Comparison of ENCODE assay signal across 8 cellular contexts in genomic region chr7:149715476-149715875, GRCh38. TPM values are rescaled to one million over a fixed set of nuclear protein-coding genes. Genes with fewer than 3 reads are reported as not detected.
DNase-seq lines count a peak whose midpoint lies in the region; ATAC-seq and TF ChIP-seq lines count a peak whose summit lies in the region.

No MANE protein-coding gene starts in this region.

- TSS peak; percentile 35 for BruUV-seq in PC-9 (replicated peaks; lab: Mats Ljungman, UMichigan)

- POLR2A ChIA-PET in PC-9 (lab: Charles Lee; ENCODE audit: unreplicated experiment), result interaction anchor here (0.6 kb wide), 1 partner anchor 1655 kb away, joined by 6 read pairs; no protein-coding TSS in a partner anchor

- no peaks in the 10 kb centered on the region for H3K36me3 ChIP-seq in GM06990 (ENCODE audit: control insufficient read depth, insufficient read depth, low read length)
- no peaks in the 10 kb centered on the region for H3K36me3 ChIP-seq in PC-9 (ENCODE audit: low read depth)
- no peaks in the 10 kb centered on the region for H3K36me3 ChIP-seq in parathyroid adenoma (ENCODE audit: control insufficient read depth, insufficient read depth, low read length)

- H2AFZ ChIP-seq in PC-9 (peak overlapping the region; percentile 93), parathyroid adenoma (peak overlapping the region; percentile 70)

- H3F3A ChIP-seq in PC-9 (ENCODE audit: insufficient read depth, low read depth), result no peaks in the 10 kb centered on the region

- H3K27me3 ChIP-seq in GM06990 (replicated peaks; ENCODE audit: control insufficient read depth, insufficient read depth, low read length), result no peaks in the 10 kb centered on the region
- no peaks in the 10 kb centered on the region for H3K27me3 ChIP-seq in PC-9 (ENCODE audit: insufficient read depth, low read depth)
- no peaks in the 10 kb centered on the region for H3K27me3 ChIP-seq in parathyroid adenoma (ENCODE audit: control insufficient read depth, insufficient read depth, low read length)

- H3K27ac ChIP-seq in PC-9 (no peak overlapping the region), parathyroid adenoma (peak overlapping the region; percentile 60)

- no peak overlapping the region for H3K9ac ChIP-seq in parathyroid adenoma

- DNase-seq in GM06990 (ENCODE audit: extremely low read depth, insufficient read length), result no peak
- DNase-seq in PC-9, result no peak
- DNase-seq in epithelial cell of esophagus (ENCODE audit: low read depth), result peak; percentile 19
- DNase-seq in SIG-M5 treated with dmso at 0.1 percent for 504 hours (lab: John Stamatoyannopoulos, UW; ENCODE audit: unreplicated experiment), result no peak
- no peak for DNase-seq in dedifferentiated amniotic fluid mesenchymal stem cell (ENCODE audit: extremely low spot score)
- no peak for DNase-seq in HuH-7 (ENCODE audit: low spot score)

- no peaks in the 10 kb centered on the region for H3K9me2 ChIP-seq in PC-9 (ENCODE audit: insufficient read depth)

- H3K4me2 ChIP-seq in PC-9, result peak overlapping the region; percentile 92
- H3K4me2 ChIP-seq in parathyroid adenoma (ENCODE audit: low read length), result peak overlapping the region; percentile 90

- peak overlapping the region; percentile 70 for H3K4me3 ChIP-seq in GM06990 (replicated peaks; ENCODE audit: low read depth, low read length)
- peak overlapping the region; percentile 76 for H3K4me3 ChIP-seq in PC-9
- H3K4me3 ChIP-seq in epithelial cell of esophagus (ENCODE audit: low read length), result peak overlapping the region; percentile 67
- peak overlapping the region; percentile 76 for H3K4me3 ChIP-seq in parathyroid adenoma (ENCODE audit: low read depth, low read length)

- H3K4me1 ChIP-seq in PC-9 (replicated peaks; ENCODE audit: insufficient read depth) (peaks cover 9% of the 10 kb centered on the region), parathyroid adenoma (peaks cover 7% of the 10 kb centered on the region)

- H3K9me3 ChIP-seq in PC-9 (ENCODE audit: insufficient read depth, low read depth), result peaks cover 21% of the 10 kb centered on the region
- peaks cover 8% of the 10 kb centered on the region for H3K9me3 ChIP-seq in parathyroid adenoma (ENCODE audit: control insufficient read depth, low read length)

- CTCF ChIA-PET in PC-9 (lab: Charles Lee), result interaction anchor here (1.5 kb wide), 1 partner anchor 53 kb away, joined by 6 read pairs; no protein-coding TSS in a partner anchor

- no peaks in the 10 kb centered on the region for H4K20me1 ChIP-seq in PC-9 (ENCODE audit: insufficient read depth)

- no peak for ATAC-seq in HG03354 (IDR thresholded peaks at IDR 0.05; ENCODE audit: poor library complexity, severe bottlenecking, unreplicated experiment)

- intact Hi-C loops in PC-9 (cut with micrococcal nuclease; ENCODE audit: unreplicated experiment), result loop anchor here (10.0 kb wide), 1 partner anchor 91 kb away; no protein-coding TSS in a partner anchor

- no peak for TF ChIP-seq CTCF in GM06990 (IDR thresholded peaks at IDR 0.05; ENCODE audit: insufficient read depth, low read length, poor library complexity, severe bottlenecking)
- TF ChIP-seq CTCF in PC-9 (conservative IDR thresholded peaks at IDR 0.05), result no peak
- TF ChIP-seq CTCF in epithelial cell of esophagus (IDR thresholded peaks at IDR 0.05; ENCODE audit: insufficient read depth, low read depth, low read length, missing control alignments), result no peak
- no peak for TF ChIP-seq CTCF in parathyroid adenoma (IDR thresholded peaks at IDR 0.05)

- H3K79me2 ChIP-seq in PC-9 (ENCODE audit: low read depth), result no peaks in the 10 kb centered on the region; the same call in 1 of the 2 replicates
- no peaks in the 10 kb centered on the region for H3K79me2 ChIP-seq in parathyroid adenoma

RNA-seq across cellular contexts. Expression of gene ZNF467, which starts 57.9 kb away (rescaled TPM):
- total RNA-seq in PC-9 (2021), result 6.6 and 10.3 TPM in 2 replicates
